ENCODE assay signal across 14 cellular contexts in genomic region chr9:104074876-104075275, GRCh38. TPM values are rescaled to one million over a fixed set of nuclear protein-coding genes. Genes with fewer than 3 reads are reported as not detected.
A peak's percentile ranks its signal among the peaks of the same experiment; 100 is the strongest.
DNase-seq lines count a peak whose midpoint lies in the region; FAIRE-seq and TF ChIP-seq lines count a peak whose summit lies in the region.
"Had no signal": no experiment of that assay in that cellular context is flagged by ENCODE, and none has a peak within 500 bp of the region (broad histone marks: within the 10 kb centered on the region; RNA-seq: fewer than 3 reads in every experiment).

No MANE protein-coding gene starts in this region.

- H3K4ac ChIP-seq in neuronal stem cell (ENCODE audit: low read length): no peak overlapping the region

- H3K4me1 ChIP-seq in skeletal muscle satellite cell (ENCODE audit: control insufficient read depth, insufficient read depth, low read length): peaks cover 31% of the 10 kb centered on the region
- H3K4me1 ChIP-seq in tibial artery: peaks cover 0 to 44% (median 21%) of the 10 kb centered on the region in 4 donors
- H3K4me1 ChIP-seq in neuronal stem cell (ENCODE audit: control insufficient read depth in 2 of 2, insufficient read depth in 1 of 2, low read depth in 1 of 2, low read length in 2 of 2): no peaks in the 10 kb centered on the region

- H3K18ac ChIP-seq in neuronal stem cell (ENCODE audit: low read length): no peak overlapping the region

- TF ChIP-seq CTCF in HFFc6 (IDR thresholded peaks at IDR 0.05): no peak
- no peak for TF ChIP-seq CTCF in bronchial epithelial cell (IDR thresholded peaks at IDR 0.05; ENCODE audit: insufficient read depth, low read length, severe bottlenecking)
- no peak for TF ChIP-seq CTCF in tibial artery (IDR thresholded peaks at IDR 0.05)

- H2AFZ ChIP-seq in neuronal stem cell (ENCODE audit: low read length): no peak overlapping the region

- intact Hi-C loops in tibial artery (cut with DNase I; ENCODE audit: low total_unique reads): no loop called here

- DNase-seq in HFFc6: peak; percentile 79
- DNase-seq in bronchial epithelial cell (ENCODE audit: low read depth): peak; percentile 63
- DNase-seq in hepatic stellate cell (ENCODE audit: low spot score): peak; percentile 17
- DNase-seq in tibial artery: no peak
- no peak for DNase-seq in stimulated activated CD4-positive, alpha-beta T cell treated with anti-CD3 and anti-CD28 coated beads, Interleukin-4, amount 100 ng/mL, for 4 hours
- DNase-seq in neuronal stem cell (ENCODE audit: low spot score): no peak
- DNase-seq: effector CD4-positive, alpha-beta T cell; KG1; stimulated activated CD4-positive, alpha-beta T cell treated with anti-CD3 and anti-CD28 coated beads, Interleukin-1b, Interleukin-23, amount 100 ng/mL, for 48 hours had no signal

- no peak overlapping the region for H4K8ac ChIP-seq in neuronal stem cell (ENCODE audit: low read depth, low read length)

- H3K4me3 ChIP-seq in bronchial epithelial cell (ENCODE audit: low read depth, low read length): no peak overlapping the region
- peak overlapping the region; percentile 32 for H3K4me3 ChIP-seq in skeletal muscle satellite cell (ENCODE audit: low read length)
- H3K4me3 ChIP-seq in tibial artery: no peak overlapping the region
- H3K4me3 ChIP-seq in neuronal stem cell (ENCODE audit: low read length in 2 of 2): no peak overlapping the region

- WGBS in neuronal stem cell (ENCODE audit: extremely low coverage in 2 of 2, insufficient read length in 2 of 2, insufficient replicate concordance in 1 of 2), 2 donors: no CpG with 5 or more reads among the region's 2 CpGs

- peak overlapping the region; percentile 78 for H3K4me3 Mint-ChIP-seq in HFFc6
- H3K4me3 Mint-ChIP-seq: activated naive CD8-positive, alpha-beta T cell; stimulated activated memory B cell treated with anti-CD40 and anti-IgM and Interleukin-4, amounts not matched to agents 10 μg/mL and 1 μg/mL and 100 μg/mL, for 72 hours; T-helper 2 cell treated with Interferon-gamma antibody and Interleukin-4, amounts not matched to agents 5 μg/mL and 100 μg/mL, for 36 hours had no signal

- no peaks in the 10 kb centered on the region for H3K27me3 ChIP-seq in bronchial epithelial cell (ENCODE audit: control insufficient read depth, insufficient read depth, low read length)
- no peaks in the 10 kb centered on the region for H3K27me3 ChIP-seq in skeletal muscle satellite cell (ENCODE audit: control insufficient read depth, insufficient read depth, low read length)
- no peaks in the 10 kb centered on the region for H3K27me3 ChIP-seq in tibial artery
- no peaks in the 10 kb centered on the region for H3K27me3 ChIP-seq in neuronal stem cell (ENCODE audit: control insufficient read depth in 3 of 3, insufficient read depth in 3 of 3, low read depth in 1 of 3, low read length in 3 of 3)

- no peak for FAIRE-seq in bronchial epithelial cell (lab: Jason Lieb, UNC)
- FAIRE-seq: GM12892 had no signal

- no peaks in the 10 kb centered on the region for H3K9me3 Mint-ChIP-seq in HFFc6
- H3K9me3 Mint-ChIP-seq: T-helper 2 cell treated with Interferon-gamma antibody and Interleukin-4, amounts not matched to agents 5 μg/mL and 100 μg/mL, for 36 hours had no signal

- H3K36me3 Mint-ChIP-seq in HFFc6 (ENCODE audit: low read depth): no peaks in the 10 kb centered on the region
- H3K36me3 Mint-ChIP-seq: activated naive CD8-positive, alpha-beta T cell; stimulated activated memory B cell treated with anti-CD40 and anti-IgM and Interleukin-4, amounts not matched to agents 10 μg/mL and 1 μg/mL and 100 μg/mL, for 72 hours had no signal

- no peaks in the 10 kb centered on the region for H3K79me1 ChIP-seq in neuronal stem cell (ENCODE audit: low read depth, low read length)

- H3K27me3 Mint-ChIP-seq in HFFc6 (ENCODE audit: insufficient read depth): peaks cover 2% of the 10 kb centered on the region

- H3K23ac ChIP-seq in neuronal stem cell (ENCODE audit: low read depth, low read length, poor library complexity): no peak overlapping the region

- H2BK15ac ChIP-seq in neuronal stem cell (ENCODE audit: low read length): no peak overlapping the region

- peak overlapping the region; percentile 91 for H3K27ac Mint-ChIP-seq in HFFc6
- H3K27ac Mint-ChIP-seq: activated naive CD8-positive, alpha-beta T cell; stimulated activated memory B cell treated with anti-CD40 and anti-IgM and Interleukin-4, amounts not matched to agents 10 μg/mL and 1 μg/mL and 100 μg/mL, for 72 hours; T-helper 2 cell treated with Interferon-gamma antibody and Interleukin-4, amounts not matched to agents 5 μg/mL and 100 μg/mL, for 36 hours had no signal

- no peak overlapping the region for H4K91ac ChIP-seq in neuronal stem cell (ENCODE audit: low read depth, low read length, poor library complexity)

- no peak overlapping the region for H2BK5ac ChIP-seq in neuronal stem cell (ENCODE audit: low read length)

- H3K9ac ChIP-seq in skeletal muscle satellite cell (ENCODE audit: low read depth, low read length) (peak overlapping the region; percentile 70), neuronal stem cell (ENCODE audit: low read depth, low read length, poor library complexity) (no peak overlapping the region)

- no peak overlapping the region for H2BK12ac ChIP-seq in neuronal stem cell (ENCODE audit: low read length)

- H3K14ac ChIP-seq in neuronal stem cell (ENCODE audit: low read length): no peak overlapping the region

- H2BK120ac ChIP-seq in neuronal stem cell (ENCODE audit: low read depth, low read length): no peak overlapping the region

- H3K27ac ChIP-seq in tibial artery (no peak overlapping the region), neuronal stem cell (replicated peaks; ENCODE audit: low read length) (no peak overlapping the region)

- H2AK5ac ChIP-seq in neuronal stem cell (ENCODE audit: low read depth, low read length): no peak overlapping the region

- peaks cover 46% of the 10 kb centered on the region for H3K4me1 Mint-ChIP-seq in HFFc6 (ENCODE audit: low read depth)
- H3K4me1 Mint-ChIP-seq: stimulated activated memory B cell treated with anti-CD40 and anti-IgM and Interleukin-4, amounts not matched to agents 10 μg/mL and 1 μg/mL and 100 μg/mL, for 72 hours had no signal

- no peaks in the 10 kb centered on the region for H3K36me3 ChIP-seq in bronchial epithelial cell (ENCODE audit: control insufficient read depth, insufficient read depth, low read length)
- H3K36me3 ChIP-seq in skeletal muscle satellite cell (ENCODE audit: insufficient read depth, low read length): no peaks in the 10 kb centered on the region
- no peaks in the 10 kb centered on the region for H3K36me3 ChIP-seq in tibial artery
- no peaks in the 10 kb centered on the region for H3K36me3 ChIP-seq in neuronal stem cell (replicated peaks in 1 of 2; ENCODE audit: control insufficient read depth in 2 of 2, insufficient read depth in 2 of 2, low read length in 2 of 2)

- H3K4me2 ChIP-seq in skeletal muscle satellite cell (ENCODE audit: low read length) (peak overlapping the region; percentile 73), neuronal stem cell (ENCODE audit: insufficient read depth, low read length, poor library complexity, severe bottlenecking) (no peak overlapping the region)

- H3K9me3 ChIP-seq in skeletal muscle satellite cell (replicated peaks; ENCODE audit: low read length) (no peaks in the 10 kb centered on the region), tibial artery (no peaks in the 10 kb centered on the region), neuronal stem cell (replicated peaks in 1 of 2; ENCODE audit: control insufficient read depth in 2 of 2, insufficient read depth in 1 of 2, low read depth in 1 of 2, low read length in 2 of 2) (peaks cover 0 to 3% of the 10 kb centered on the region in 2 donors)

RNA-seq across cellular contexts. Expression of gene SMC2, which starts 19.2 kb away (rescaled TPM):
- 10 to 100 TPM; 18.7 to 35.7 (median 33.8) TPM for total RNA-seq in HFFc6 (2021; fragmentation: NEBNext Ultra II Directional; extraction: Animal tissue kit (Norgen Biotek cat#: 25700))
- total RNA-seq in bronchial epithelial cell: 3.6 and 3.7 TPM in 2 replicates
- total RNA-seq in skeletal muscle satellite cell (2012; rRNA removed): 19.5 and 21.0 TPM in 2 replicates
- 36.4 TPM for polyA plus RNA-seq in neuronal stem cell (2013, experiment 1 of 2)
- polyA plus RNA-seq in neuronal stem cell (2013, experiment 2 of 2): 37.1 TPM

Comparison
In these comparisons a context has a peak if more than half of its experiments do, and no peak if none do; other contexts are left out.
1. DNase-seq: peak in HFFc6 (single experiment), bronchial epithelial cell (single experiment) and hepatic stellate cell (single experiment); none in tibial artery (0 of 2), stimulated activated CD4-positive, alpha-beta T cell treated with anti-CD3 and anti-CD28 coated beads, Interleukin-4, amount 100 ng/mL, for 4 hours (0 of 2) and neuronal stem cell (single experiment).